ENCODE assay signal across 8 cellular contexts in genomic region chr2:158554948-158555347, GRCh38.
"Had no signal": no experiment of that assay in that cellular context is flagged by ENCODE, and none has a peak within 500 bp of the region (broad histone marks: within the 10 kb centered on the region; RNA-seq: fewer than 3 reads in every experiment).

No MANE protein-coding gene starts in this region.

- H2AFZ ChIP-seq: GM23248 had no signal

- H3K4me3 ChIP-seq: GM23248, HAP-1 had no signal

- ATAC-seq: HCT116 had no signal

- H3K4me2 ChIP-seq: KMS-11 had no signal

- H3K9me3 ChIP-seq: HAP-1 had no signal

- H3K9ac ChIP-seq: GM23248, KMS-11 had no signal

- H3K27ac ChIP-seq: GM23248, HL-60, KMS-11 had no signal

- DNase-seq: GM23248, GOT3, H7, HFFc6 had no signal

- H3K36me3 ChIP-seq: HAP-1 had no signal
